31 cellular contexts compared by ENCODE assay signal in genomic region chr22:45807156-45807915, GRCh38.
DNase-seq lines count a peak whose midpoint lies in the region; ATAC-seq and TF ChIP-seq lines count a peak whose summit lies in the region.
"Had no signal": no experiment of that assay in that cellular context is flagged by ENCODE, and none has a peak within 500 bp of the region (broad histone marks: within the 10 kb centered on the region; RNA-seq: fewer than 3 reads in every experiment).

No MANE protein-coding gene starts in this region.

- no peak for TF ChIP-seq CTCF in PC-3 (conservative IDR thresholded peaks at IDR 0.05; ENCODE audit: low read depth, low read length)
- TF ChIP-seq CTCF in cardiac fibroblast (IDR thresholded peaks at IDR 0.05; ENCODE audit: low read depth, low read length) = no peak

- no peak overlapping the region for H3K4ac ChIP-seq in mesenchymal stem cell (ENCODE audit: low read depth in 1 of 2, low read length in 2 of 2)

- peak overlapping the region; percentile 18; the same call in 1 of the 2 replicates for H3K4me2 ChIP-seq in PC-3 (ENCODE audit: low read length)
- H3K4me2 ChIP-seq in mesenchymal stem cell (ENCODE audit: low read length, poor library complexity, severe bottlenecking) = no peak overlapping the region
- H3K4me2 ChIP-seq: A549 had no signal

- DNase-seq in EH (ENCODE audit: low read depth) = peak; percentile 46
- peak; percentile 55 for DNase-seq in PC-3
- DNase-seq in cardiac fibroblast (ENCODE audit: low read depth in 2 of 2) = peak; percentile 18 to 49
- DNase-seq in mesenchymal stem cell = peak; percentile 76
- DNase-seq in NCI-H510A (lab: John Stamatoyannopoulos, UW) = no peak
- DNase-seq in stimulated activated CD4-positive, alpha-beta T cell treated with anti-CD3 and anti-CD28 coated beads, Interleukin-4, amount 100 ng/mL, for 4 hours = no peak
- no peak for DNase-seq in NCI-H1694 (lab: John Stamatoyannopoulos, UW)
- DNase-seq: activated CD4-positive, alpha-beta T cell treated with anti-CD3 and anti-CD28 coated beads, Interleukin-2, amount 50 U/mL, for 48 hours; activated CD4-positive, CD25-positive, alpha-beta regulatory T cell treated with anti-CD3 and anti-CD28 coated beads, Interleukin-2, amount 50 U/mL, for 72 hours; activated T-cell treated with anti-CD3 and anti-CD28 coated beads, Interleukin-2, amount 50 U/mL, for 72 hours; AML-193; CD4-positive, alpha-beta T cell; cerebellar nuclear complex; dorsolateral prefrontal cortex; immature natural killer cell; mesendoderm; NCI-H1105; NCI-H1930; NCI-H2171 treated with DMSO at 0.1 percent for 48 hours; NCI-H524; OCI-M1; pancreas; retina; stimulated activated naive CD4-positive, alpha-beta T cell; upper lobe of right lung had no signal

- H3K79me1 ChIP-seq in mesenchymal stem cell (replicated peaks; ENCODE audit: low read length, poor library complexity, severe bottlenecking) = peaks cover 29% of the 10 kb centered on the region

- H3F3A ChIP-seq in PC-3 (ENCODE audit: low read length, unreplicated experiment) = no peaks in the 10 kb centered on the region

- no peaks in the 10 kb centered on the region for H3K9me3 ChIP-seq in PC-3 (ENCODE audit: low read length)
- H3K9me3 ChIP-seq in mesenchymal stem cell (ENCODE audit: control insufficient read depth, low read length) = no peaks in the 10 kb centered on the region
- H3K9me3 ChIP-seq: A549, pancreas, suprapubic skin, upper lobe of right lung had no signal

- no peak overlapping the region for H4K8ac ChIP-seq in mesenchymal stem cell (ENCODE audit: low read length)

- no peak overlapping the region for H2AK5ac ChIP-seq in mesenchymal stem cell (ENCODE audit: low read length, severe bottlenecking)

- H3K4me1 ChIP-seq in PC-3 (ENCODE audit: insufficient read depth, low read length) = peaks cover 44% of the 10 kb centered on the region
- H3K4me1 ChIP-seq in mesenchymal stem cell (ENCODE audit: control insufficient read depth, insufficient read depth, low read depth, low read length) = peaks cover 1% of the 10 kb centered on the region
- H3K4me1 ChIP-seq: pancreas had no signal

- H2BK5ac ChIP-seq in mesenchymal stem cell (ENCODE audit: low read depth, low read length, poor library complexity, severe bottlenecking) = no peak overlapping the region

- H3K36me3 ChIP-seq in PC-3 (ENCODE audit: low read depth, low read length) (peaks cover 11% of the 10 kb centered on the region), mesenchymal stem cell (ENCODE audit: control insufficient read depth in 1 of 2, insufficient read depth in 2 of 2, low read depth in 1 of 2, low read length in 2 of 2) (peaks cover 19 to 56% of the 10 kb centered on the region in 2 experiments)

- H3K14ac ChIP-seq in mesenchymal stem cell (ENCODE audit: low read length in 2 of 2) = no peak overlapping the region

- no peaks in the 10 kb centered on the region for H4K20me1 ChIP-seq in PC-3 (ENCODE audit: low read length)

- H2BK12ac ChIP-seq in mesenchymal stem cell (ENCODE audit: low read length in 2 of 2) = no peak overlapping the region

- H2AFZ ChIP-seq in PC-3 (ENCODE audit: low read length) = no peak overlapping the region
- no peak overlapping the region for H2AFZ ChIP-seq in mesenchymal stem cell (ENCODE audit: low read depth, low read length)

- 79% methylated on average over 10 of the region's 10 CpGs for WGBS in mesenchymal stem cell

- no peak overlapping the region for H3K23ac ChIP-seq in mesenchymal stem cell (ENCODE audit: low read length in 2 of 2)

- no peak overlapping the region for H2BK15ac ChIP-seq in mesenchymal stem cell (ENCODE audit: low read depth, poor library complexity, severe bottlenecking)

- H3K27ac ChIP-seq in PC-3 (ENCODE audit: low read length) = peak overlapping the region; percentile 79
- no peak overlapping the region for H3K27ac ChIP-seq in mesenchymal stem cell (ENCODE audit: low read length, poor library complexity, severe bottlenecking)
- H3K27ac ChIP-seq: pancreas, skin epidermis, suprapubic skin, upper lobe of right lung had no signal

- no TSS peak for BruUV-seq in PC-3 (replicated peaks; lab: Mats Ljungman, UMichigan)

- 0 out of 2 replicates have a peak overlapping the region, but pooled peaks have one; percentile 20 for H3K9ac ChIP-seq in PC-3 (ENCODE audit: low read length)
- H3K9ac ChIP-seq in mesenchymal stem cell (ENCODE audit: low read length) = no peak overlapping the region

- H3K27me3 ChIP-seq in PC-3 (ENCODE audit: low read length) (no peaks in the 10 kb centered on the region), mesenchymal stem cell (ENCODE audit: control insufficient read depth in 1 of 2, insufficient read depth in 1 of 2, low read length in 2 of 2) (no peaks in the 10 kb centered on the region)
- H3K27me3 ChIP-seq: dorsolateral prefrontal cortex, pancreas, suprapubic skin, upper lobe of right lung had no signal

- intact Hi-C loops in PC-3 (cut with micrococcal nuclease) = loop anchor here (10.0 kb wide), 1 partner anchor 123 kb away; no protein-coding TSS in a partner anchor

- H3K79me2 ChIP-seq in PC-3 (ENCODE audit: low read length) = peaks cover 9% of the 10 kb centered on the region; the same call in 1 of the 2 replicates

- no peaks in the 10 kb centered on the region for H3K9me2 ChIP-seq in PC-3 (replicated peaks; ENCODE audit: low read length)

- H3K18ac ChIP-seq in mesenchymal stem cell (ENCODE audit: low read depth in 1 of 2, low read length in 2 of 2) = no peak overlapping the region

- ATAC-seq in PC-3 (no peak), GM21529 (IDR thresholded peaks at IDR 0.05; ENCODE audit: unreplicated experiment) (no peak)
- ATAC-seq: A549; activated T-cell treated with anti-CD3 and anti-CD28 coated beads, Interleukin-2, amount 50 U/mL, for 72 hours; left lobe of liver; pancreas; SK-N-SH treated with all-trans-retinoic acid at 6 μM for 48 hours; upper lobe of right lung had no signal

- no peak overlapping the region for H2BK120ac ChIP-seq in mesenchymal stem cell (ENCODE audit: low read depth, low read length)

- no peak overlapping the region for H3K4me3 ChIP-seq in PC-3 (ENCODE audit: low read length)
- H3K4me3 ChIP-seq in cardiac fibroblast (replicated peaks in 1 of 2; ENCODE audit: low read depth in 2 of 2, low read length in 2 of 2) = no peak overlapping the region
- H3K4me3 ChIP-seq in mesenchymal stem cell (ENCODE audit: insufficient read depth in 1 of 2, low read depth in 1 of 2, low read length in 2 of 2) = no peak overlapping the region
- H3K4me3 ChIP-seq: A549, dorsolateral prefrontal cortex, pancreas, skin epidermis, suprapubic skin, upper lobe of right lung had no signal

- POLR2A ChIA-PET in PC-3 (lab: Charles Lee; ENCODE audit: unreplicated experiment) = no interaction called here

- no peak overlapping the region for H4K91ac ChIP-seq in mesenchymal stem cell (ENCODE audit: low read length)

- CTCF ChIA-PET in PC-3 (lab: Charles Lee) = no interaction called here

Comparison
In these comparisons a context has a peak if more than half of its experiments do, and no peak if none do; other contexts are left out.
1. DNase-seq: peak in EH (single experiment), PC-3 (single experiment), cardiac fibroblast (2 of 2) and mesenchymal stem cell (single experiment); none in NCI-H510A (single experiment), stimulated activated CD4-positive, alpha-beta T cell treated with anti-CD3 and anti-CD28 coated beads, Interleukin-4, amount 100 ng/mL, for 4 hours (0 of 2) and NCI-H1694 (single experiment).